34 cellular contexts compared by ENCODE assay signal in the genomic region with DNA sequence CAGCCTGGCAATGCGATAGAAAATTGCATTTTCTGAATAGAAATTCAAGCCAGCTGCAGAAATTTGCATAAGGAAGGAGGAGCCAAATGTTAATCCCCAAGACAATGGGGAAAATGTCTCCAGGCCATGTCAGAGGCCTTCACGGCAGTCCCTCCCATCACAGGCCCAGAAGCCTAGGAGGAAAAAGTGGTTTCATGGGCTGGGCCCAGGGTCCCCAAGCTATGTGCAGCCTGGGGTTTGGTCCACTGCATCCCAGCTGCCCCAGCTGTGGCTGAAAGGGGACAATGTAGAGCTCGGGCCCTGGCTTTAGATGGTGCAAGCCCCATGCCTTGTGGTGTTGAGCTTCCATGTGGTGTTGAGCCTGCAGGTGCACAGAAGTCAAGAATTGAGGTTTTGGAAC.
"Had no signal": no experiment of that assay in that cellular context is flagged by ENCODE, and none has a peak within 500 bp of the region (broad histone marks: within the 10 kb centered on the region; RNA-seq: fewer than 3 reads in every experiment).

No MANE protein-coding gene starts in this region.

- ATAC-seq: activated CD4-positive, alpha-beta T cell treated with anti-CD3 and anti-CD28 coated beads for 36 hours; activated CD4-positive, CD25-positive, alpha-beta regulatory T cell treated with anti-CD3 and anti-CD28 coated beads, Interleukin-2, amount 50 U/mL, for 24 hours; activated CD8-positive, alpha-beta T cell treated with anti-CD3 and anti-CD28 coated beads for 36 hours; activated naive CD8-positive, alpha-beta T cell treated with anti-CD3 and anti-CD28 coated beads, Interleukin-2, amount 50 U/mL, for 24 hours had no signal

- H3K27me3 Mint-ChIP-seq: activated CD4-positive, alpha-beta T cell treated with anti-CD3 and anti-CD28 coated beads for 36 hours; activated CD4-positive, alpha-beta T cell treated with anti-CD3 and anti-CD28 coated beads, Interleukin-2, amount 10 ng/mL, durations not matched to agents 7 days and 5 days; activated CD8-positive, alpha-beta T cell treated with anti-CD3 and anti-CD28 coated beads for 36 hours; activated naive CD4-positive, alpha-beta T cell treated with anti-CD3 and anti-CD28 coated beads, Interleukin-2, amount 10 ng/mL, durations not matched to agents 7 days and 5 days; activated naive CD4-positive, alpha-beta T cell treated with anti-CD3 and anti-CD28 coated beads, Interleukin-2, amount 50 U/mL, for 24 hours; activated naive CD8-positive, alpha-beta T cell; activated naive CD8-positive, alpha-beta T cell treated with anti-CD3 and anti-CD28 coated beads, Interleukin-2, amount 10 ng/mL, durations not matched to agents 7 days and 5 days; activated naive CD8-positive, alpha-beta T cell treated with anti-CD3 and anti-CD28 coated beads, Interleukin-2, amount 50 U/mL, for 24 hours; activated T-cell treated with anti-CD3 and anti-CD28 coated beads, Interleukin-2, amount 50 U/mL, for 24 hours; brain; central memory CD8-positive, alpha-beta T cell had no signal

- H3K4me3 ChIP-seq: ascending aorta, cardiac muscle cell had no signal

- H3K4me3 Mint-ChIP-seq: activated CD4-positive, alpha-beta T cell treated with anti-CD3 and anti-CD28 coated beads for 36 hours; activated CD4-positive, alpha-beta T cell treated with anti-CD3 and anti-CD28 coated beads, Interleukin-2, amount 10 ng/mL, durations not matched to agents 7 days and 5 days; activated CD8-positive, alpha-beta T cell treated with anti-CD3 and anti-CD28 coated beads for 36 hours; activated naive CD4-positive, alpha-beta T cell treated with anti-CD3 and anti-CD28 coated beads, Interleukin-2, amount 10 ng/mL, durations not matched to agents 7 days and 5 days; activated naive CD4-positive, alpha-beta T cell treated with anti-CD3 and anti-CD28 coated beads, Interleukin-2, amount 50 U/mL, for 24 hours; activated naive CD8-positive, alpha-beta T cell; activated naive CD8-positive, alpha-beta T cell treated with anti-CD3 and anti-CD28 coated beads, Interleukin-2, amount 10 ng/mL, durations not matched to agents 7 days and 5 days; activated naive CD8-positive, alpha-beta T cell treated with anti-CD3 and anti-CD28 coated beads, Interleukin-2, amount 50 U/mL, for 24 hours; activated T-cell treated with anti-CD3 and anti-CD28 coated beads, Interleukin-2, amount 50 U/mL, for 24 hours; brain; T-helper 1 cell treated with Interleukin-12 subunit alpha and Interleukin-12 subunit beta and Interleukin-4 antibody, amounts not matched to agents 30 μg/mL and 1 μg/mL, for 36 hours; T-helper 2 cell treated with Interferon-gamma antibody and Interleukin-4, amounts not matched to agents 5 μg/mL and 100 μg/mL, for 36 hours had no signal

- H3K27ac ChIP-seq: ascending aorta, cardiac muscle cell, VCaP had no signal

- H3K4me1 ChIP-seq: ascending aorta had no signal

- H3K27ac Mint-ChIP-seq: activated CD4-positive, alpha-beta T cell treated with anti-CD3 and anti-CD28 coated beads for 36 hours; activated CD4-positive, alpha-beta T cell treated with anti-CD3 and anti-CD28 coated beads, Interleukin-2, amount 10 ng/mL, durations not matched to agents 7 days and 5 days; activated CD8-positive, alpha-beta T cell treated with anti-CD3 and anti-CD28 coated beads for 36 hours; activated naive CD4-positive, alpha-beta T cell treated with anti-CD3 and anti-CD28 coated beads, Interleukin-2, amount 50 U/mL, for 24 hours; activated naive CD8-positive, alpha-beta T cell; activated naive CD8-positive, alpha-beta T cell treated with anti-CD3 and anti-CD28 coated beads, Interleukin-2, amount 10 ng/mL, durations not matched to agents 7 days and 5 days; activated naive CD8-positive, alpha-beta T cell treated with anti-CD3 and anti-CD28 coated beads, Interleukin-2, amount 50 U/mL, for 24 hours; activated T-cell treated with anti-CD3 and anti-CD28 coated beads, Interleukin-2, amount 50 U/mL, for 24 hours; activated T-helper 2 cell treated with anti-CD3 and anti-CD28 coated beads, Interferon-gamma antibody, Interleukin-2, Interleukin-4, amounts not matched to agents 10 μg/mL and 5 μg/mL and 100 μg/mL, durations not matched to agents 14 hours and 24 hours and 36 hours; brain; T-helper 1 cell treated with Interleukin-12 subunit alpha and Interleukin-12 subunit beta and Interleukin-4 antibody, amounts not matched to agents 30 μg/mL and 1 μg/mL, for 36 hours; T-helper 2 cell treated with Interferon-gamma antibody and Interleukin-4, amounts not matched to agents 5 μg/mL and 100 μg/mL, for 36 hours had no signal

- H3K4me1 Mint-ChIP-seq: activated CD4-positive, alpha-beta T cell treated with anti-CD3 and anti-CD28 coated beads for 36 hours; activated CD4-positive, alpha-beta T cell treated with anti-CD3 and anti-CD28 coated beads, Interleukin-2, amount 10 ng/mL, durations not matched to agents 7 days and 5 days; activated naive CD4-positive, alpha-beta T cell treated with anti-CD3 and anti-CD28 coated beads, Interleukin-2, amount 10 ng/mL, durations not matched to agents 7 days and 5 days; activated naive CD4-positive, alpha-beta T cell treated with anti-CD3 and anti-CD28 coated beads, Interleukin-2, amount 50 U/mL, for 24 hours; activated naive CD8-positive, alpha-beta T cell treated with anti-CD3 and anti-CD28 coated beads, Interleukin-2, amount 50 U/mL, for 24 hours; brain; central memory CD8-positive, alpha-beta T cell had no signal

- H3K36me3 ChIP-seq: cardiac muscle cell had no signal

- H3K27me3 ChIP-seq: ascending aorta, cardiac muscle cell had no signal

- DNase-seq: activated CD4-positive, alpha-beta T cell treated with anti-CD3 and anti-CD28 coated beads for 1 hour; activated CD4-positive, alpha-beta T cell treated with anti-CD3 and anti-CD28 coated beads for 36 hours; activated CD4-positive, alpha-beta T cell treated with anti-CD3 and anti-CD28 coated beads for 48 hours; activated CD4-positive, alpha-beta T cell treated with anti-CD3 and anti-CD28 coated beads, Interleukin-2, amount 10 ng/mL, durations not matched to agents 7 days and 5 days; activated CD4-positive, alpha-beta T cell treated with anti-CD3 and anti-CD28 coated beads, Interleukin-2, amount 50 U/mL, for 48 hours; activated CD4-positive, CD25-positive, alpha-beta regulatory T cell; activated CD8-positive, alpha-beta memory T cell treated with anti-CD3 and anti-CD28 coated beads, Interleukin-2, amount 50 U/mL, for 4 hours; activated CD8-positive, alpha-beta T cell treated with anti-CD3 and anti-CD28 coated beads for 36 hours; activated effector memory CD4-positive, alpha-beta T cell treated with Interleukin-2 at 50 U/mL for 16 hours; activated gamma-delta T cell; activated naive CD4-positive, alpha-beta T cell treated with anti-CD3 and anti-CD28 coated beads, Interleukin-2, amount 10 ng/mL, durations not matched to agents 7 days and 5 days; activated naive CD4-positive, alpha-beta T cell treated with Interleukin-2 at 50 U/mL for 16 hours; activated naive CD8-positive, alpha-beta T cell treated with anti-CD3 and anti-CD28 coated beads, Interleukin-2, amount 10 ng/mL, durations not matched to agents 7 days and 5 days; activated naive CD8-positive, alpha-beta T cell treated with anti-CD3 and anti-CD28 coated beads, Interleukin-2, amount 50 U/mL, for 24 hours; activated T-cell treated with anti-CD3 and anti-CD28 coated beads, Interleukin-2, amount 50 U/mL, for 24 hours; activated T-cell treated with anti-CD3 and anti-CD28 coated beads, Interleukin-2, amount 50 U/mL, for 48 hours; amygdala; anterior cingulate cortex; caudate nucleus; cerebellar nuclear complex; T-helper 1 cell; T-helper 2 cell; T-helper 9 cell had no signal
